In genomic region chr2:86066007-86066578, GRCh38 we compare ENCODE assay signal across 19 cellular contexts. TPM values are rescaled to one million over a fixed set of nuclear protein-coding genes. Genes with fewer than 3 reads are reported as not detected.
DNase-seq lines count a peak whose midpoint lies in the region; TF ChIP-seq lines count a peak whose summit lies in the region.
"Had no signal": no experiment of that assay in that cellular context is flagged by ENCODE, and none has a peak within 500 bp of the region (broad histone marks: within the 10 kb centered on the region; RNA-seq: fewer than 3 reads in every experiment).

No MANE protein-coding gene starts in this region.

- no peaks in the 10 kb centered on the region for H3K9me3 ChIP-seq in PC-9 (ENCODE audit: insufficient read depth, low read depth)
- peaks cover 0 to 12% of the 10 kb centered on the region in 2 donors for H3K9me3 ChIP-seq in ascending aorta
- H3K9me3 ChIP-seq in ovary: no peaks in the 10 kb centered on the region
- H3K9me3 ChIP-seq in thyroid gland: no peaks in the 10 kb centered on the region
- no peaks in the 10 kb centered on the region for H3K9me3 ChIP-seq in CD8-positive, alpha-beta memory T cell (ENCODE audit: low read length)
- H3K9me3 ChIP-seq: gastroesophageal sphincter, mucosa of descending colon had no signal

- intact Hi-C loops in PC-9 (cut with micrococcal nuclease; ENCODE audit: unreplicated experiment): no loop called here
- intact Hi-C loops in ascending aorta (cut with DNase I): no loop called here
- intact Hi-C loops in ovary (cut with DNase I): loop anchor here in 1 of 4 donors (5.0 kb wide), 1 partner anchor 324 kb away; no protein-coding TSS in a partner anchor
- intact Hi-C loops in thyroid gland (cut with DNase I): no loop called here

- 52 to 59% (median 57%) methylated on average over 7 of the region's 7 CpGs for WGBS in ovary, 3 donors
- WGBS in thyroid gland, 2 donors: 93 to 94% methylated on average over 7 of the region's 7 CpGs

- no peak for TF ChIP-seq CTCF in PC-9 (conservative IDR thresholded peaks at IDR 0.05)
- TF ChIP-seq CTCF in ascending aorta (IDR thresholded peaks at IDR 0.05): no peak
- TF ChIP-seq CTCF in ovary (IDR thresholded peaks at IDR 0.05): no peak
- TF ChIP-seq CTCF in thyroid gland (IDR thresholded peaks at IDR 0.05): no peak

- peaks cover 46 to 84% (median 53%) of the 10 kb centered on the region in 3 donors for H3K36me3 Mint-ChIP-seq in CD8-positive, alpha-beta memory T cell

- H3K9me2 ChIP-seq in PC-9 (ENCODE audit: insufficient read depth): no peaks in the 10 kb centered on the region

- H4K20me1 ChIP-seq in PC-9 (ENCODE audit: insufficient read depth): no peaks in the 10 kb centered on the region

- no peak for TF ChIP-seq EP300 in ovary (IDR thresholded peaks at IDR 0.05)

- H3K4me3 Mint-ChIP-seq in CD8-positive, alpha-beta memory T cell: no peak overlapping the region
- H3K4me3 Mint-ChIP-seq: activated CD4-positive, alpha-beta T cell treated with anti-CD3 and anti-CD28 coated beads, Interleukin-2, amount 10 ng/mL, durations not matched to agents 7 days and 5 days; activated T-helper 17 cell treated with anti-CD3 and anti-CD28 coated beads, Interleukin-2, amount 50 U/mL, for 72 hours; neural crest cell had no signal

- TF ChIP-seq POLR2A in ovary (IDR thresholded peaks at IDR 0.05) (no peak), thyroid gland (IDR thresholded peaks at IDR 0.05) (no peak)

- POLR2A ChIA-PET in PC-9 (lab: Charles Lee; ENCODE audit: unreplicated experiment): no interaction called here
- POLR2A ChIA-PET in CD8-positive, alpha-beta memory T cell (lab: Charles Lee): no interaction called here

- H3K79me2 ChIP-seq in PC-9 (ENCODE audit: low read depth): peaks cover 14% of the 10 kb centered on the region

- CTCF ChIA-PET in PC-9 (lab: Charles Lee): no interaction called here
- CTCF ChIA-PET in CD8-positive, alpha-beta memory T cell (lab: Charles Lee): no interaction called here

- H3K27me3 ChIP-seq in PC-9 (ENCODE audit: insufficient read depth, low read depth) (no peaks in the 10 kb centered on the region), ascending aorta (no peaks in the 10 kb centered on the region), ovary (no peaks in the 10 kb centered on the region), thyroid gland (no peaks in the 10 kb centered on the region)
- H3K27me3 ChIP-seq in CD8-positive, alpha-beta memory T cell (ENCODE audit: insufficient read depth, low read length, poor library complexity, severe bottlenecking): no peaks in the 10 kb centered on the region
- H3K27me3 ChIP-seq: gastroesophageal sphincter, sigmoid colon had no signal

- no TSS peak for BruUV-seq in PC-9 (replicated peaks; lab: Mats Ljungman, UMichigan)

- H3K4me1 Mint-ChIP-seq in CD8-positive, alpha-beta memory T cell: peaks cover 15 to 25% (median 18%) of the 10 kb centered on the region in 3 donors
- H3K4me1 Mint-ChIP-seq: neural crest cell had no signal

- H3K27me3 Mint-ChIP-seq in CD8-positive, alpha-beta memory T cell: no peaks in the 10 kb centered on the region
- H3K27me3 Mint-ChIP-seq: activated CD4-positive, alpha-beta T cell treated with anti-CD3 and anti-CD28 coated beads, Interleukin-2, amount 10 ng/mL, durations not matched to agents 7 days and 5 days; activated T-helper 17 cell treated with anti-CD3 and anti-CD28 coated beads, Interleukin-2, amount 50 U/mL, for 72 hours had no signal

- H2AFZ ChIP-seq in PC-9: no peak overlapping the region

- DNase-seq in PC-9 (no peak), ascending aorta (ENCODE audit: low spot score in 2 of 2) (peak in 1 of 2 donors; percentile 51), ovary (no peak), thyroid gland (no peak), NCI-H524 treated with DMSO at 0.1 percent for 48 hours (lab: John Stamatoyannopoulos, UW) (no peak), mucosa of gallbladder (ENCODE audit: low spot score) (no peak)
- DNase-seq in CD8-positive, alpha-beta memory T cell: no peak
- DNase-seq: activated CD4-positive, alpha-beta T cell treated with anti-CD3 and anti-CD28 coated beads, Interleukin-2, amount 10 ng/mL, durations not matched to agents 7 days and 5 days; activated CD8-positive, alpha-beta memory T cell treated with anti-CD3 and anti-CD28 coated beads, Interleukin-2, amount 50 U/mL, for 4 hours; effector memory CD4-positive, alpha-beta T cell; mucosa of descending colon; NCI-H187; NCI-H774; sigmoid colon; stimulated activated CD4-positive, alpha-beta T cell treated with anti-CD3 and anti-CD28 coated beads, Interleukin-15, amount 100 ng/mL, for 24 hours had no signal

- H3K36me3 ChIP-seq in PC-9 (ENCODE audit: low read depth) (peaks cover 64% of the 10 kb centered on the region), ascending aorta (peaks cover 15 to 34% of the 10 kb centered on the region in 2 donors), ovary (no peaks in the 10 kb centered on the region), thyroid gland (peaks cover 7 to 14% of the 10 kb centered on the region in 2 donors)
- peaks cover 24% of the 10 kb centered on the region for H3K36me3 ChIP-seq in CD8-positive, alpha-beta memory T cell (ENCODE audit: insufficient read depth, low read length)

- peak overlapping the region in 3 of 8 donors; percentile 43 to 82 (median 51) for H3K27ac Mint-ChIP-seq in CD8-positive, alpha-beta memory T cell
- H3K27ac Mint-ChIP-seq: activated T-helper 17 cell treated with anti-CD3 and anti-CD28 coated beads, Interleukin-2, amount 50 U/mL, for 72 hours had no signal

- H3K4me1 ChIP-seq in PC-9 (replicated peaks; ENCODE audit: insufficient read depth) (peaks cover 46% of the 10 kb centered on the region), ascending aorta (peaks cover 0 to 16% of the 10 kb centered on the region in 2 donors), ovary (ENCODE audit: insufficient read depth) (peaks cover 7% of the 10 kb centered on the region), thyroid gland (peaks cover 9 to 43% of the 10 kb centered on the region in 2 donors)
- H3K4me1 ChIP-seq in CD8-positive, alpha-beta memory T cell (ENCODE audit: insufficient read depth, low read length): peaks cover 18% of the 10 kb centered on the region

- no peak overlapping the region for H3K4me2 ChIP-seq in PC-9

- H3K4me3 ChIP-seq in PC-9: no peak overlapping the region
- H3K4me3 ChIP-seq in ascending aorta: no peak overlapping the region
- H3K4me3 ChIP-seq in ovary: no peak overlapping the region
- H3K4me3 ChIP-seq in thyroid gland (replicated peaks in 1 of 3): no peak overlapping the region
- H3K4me3 ChIP-seq in CD8-positive, alpha-beta memory T cell (ENCODE audit: low read length): no peak overlapping the region
- H3K4me3 ChIP-seq: gastroesophageal sphincter, mucosa of descending colon, sigmoid colon had no signal

- H3K27ac ChIP-seq in PC-9 (peak overlapping the region; percentile 80; the same call in 1 of the 2 replicates), ascending aorta (peak overlapping the region; percentile 48 to 58), ovary (peak overlapping the region; percentile 35 to 39), thyroid gland (peak overlapping the region; percentile 31 to 71 (median 42))
- no peak overlapping the region for H3K27ac ChIP-seq in CD8-positive, alpha-beta memory T cell (ENCODE audit: low read depth, low read length)
- H3K27ac ChIP-seq: HL-60 had no signal

- peaks cover 47% of the 10 kb centered on the region for H3F3A ChIP-seq in PC-9 (ENCODE audit: insufficient read depth, low read depth)

- peaks cover 0 to 5% (median 2%) of the 10 kb centered on the region in 5 donors for H3K9me3 Mint-ChIP-seq in CD8-positive, alpha-beta memory T cell
- H3K9me3 Mint-ChIP-seq: activated T-helper 17 cell treated with anti-CD3 and anti-CD28 coated beads, Interleukin-2, amount 50 U/mL, for 72 hours had no signal

RNA-seq across cellular contexts. Expression of gene POLR1A, which starts 39.6 kb away (rescaled TPM):
- total RNA-seq in PC-9 (2021): 23.1 and 29.7 TPM in 2 replicates
- total RNA-seq in ascending aorta: 8.0 TPM
- 10 to 100 TPM; 11.3 to 43.9 (median 28.8) TPM for total RNA-seq in ovary
- polyA plus RNA-seq in ovary: 10 to 100 TPM in 1 of 2 donors, 1 to 10 TPM in 1; 4.7 to 19.6 TPM
- 10 to 100 TPM; 13.5 to 32.6 (median 24.1) TPM for total RNA-seq in thyroid gland
- total RNA-seq in mucosa of gallbladder: 23.1 TPM
- 10 to 100 TPM; 60.3 to 63.3 TPM for total RNA-seq in CD8-positive, alpha-beta memory T cell
- 4.8 TPM for polyA plus RNA-seq in CD8-positive, alpha-beta memory T cell

RNA-seq across cellular contexts. Expression of gene PTCD3, which starts 39.9 kb away (rescaled TPM):
- total RNA-seq in PC-9 (2021) (64.5 and 82.7 TPM in 2 replicates), ascending aorta (123 TPM), ovary (10 to 100 TPM; 60.5 to 98.5 (median 79.4) TPM), thyroid gland (100 to 1,000 TPM in 3 of 4 donors, 10 to 100 TPM in 1; 91.4 to 522 (median 160) TPM), mucosa of gallbladder (64.0 TPM)
- 10 to 100 TPM; 32.5 to 93.8 TPM for polyA plus RNA-seq in ovary
- total RNA-seq in CD8-positive, alpha-beta memory T cell: 100 to 1,000 TPM; 140 to 155 TPM
- 44.1 TPM for polyA plus RNA-seq in CD8-positive, alpha-beta memory T cell
